Comparison of ENCODE assay signal across 1 cellular context in genomic region chr12:72264548-72265175, GRCh38.
TF ChIP-seq lines count a peak whose summit lies in the region.

No MANE protein-coding gene starts in this region.

TF ChIP-seq in GM23338, 12 proteins besides CTCF, POLR2A, EP300 and RAD21 (continued from another document):
- TF ChIP-seq REST (IDR thresholded peaks at IDR 0.05; ENCODE audit: unreplicated experiment) (no peak), ZNF462 (CRISPR knock-in tag; IDR thresholded peaks at IDR 0.05) (no peak), EZH2phosphoT487 (IDR thresholded peaks at IDR 0.05; ENCODE audit: unreplicated experiment) (no peak)
